Comparison of ENCODE assay signal across 20 cellular contexts in the genomic region with DNA sequence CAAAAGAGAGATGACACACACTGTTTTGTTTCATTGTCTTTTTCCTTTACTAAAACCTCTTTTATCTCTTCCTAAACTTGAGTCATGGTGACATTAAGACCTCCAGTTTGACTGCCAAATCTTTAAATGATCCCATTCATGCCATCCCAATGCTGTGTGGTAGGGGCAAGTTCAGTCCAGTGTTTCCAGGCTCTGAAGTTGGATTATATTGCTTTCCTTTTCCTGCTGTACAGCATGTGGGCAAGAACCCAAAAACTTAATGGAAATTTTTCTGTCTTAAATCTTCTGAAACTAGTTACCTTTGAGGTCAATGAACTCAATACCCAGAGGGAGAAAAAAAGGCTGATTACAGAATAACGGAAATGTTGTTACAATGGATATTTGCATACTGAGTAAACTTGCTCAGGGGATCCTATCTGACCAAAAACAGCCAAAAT.
DNase-seq lines count a peak whose midpoint lies in the region; ATAC-seq, FAIRE-seq and TF ChIP-seq lines count a peak whose summit lies in the region.
"Had no signal": no experiment of that assay in that cellular context is flagged by ENCODE, and none has a peak within 500 bp of the region (broad histone marks: within the 10 kb centered on the region; RNA-seq: fewer than 3 reads in every experiment).

No MANE protein-coding gene starts in this region.

- no peak for DNase-seq in heart left ventricle
- no peak for DNase-seq in Right ventricle myocardium inferior (ENCODE audit: missing footprints)
- DNase-seq in astrocyte (ENCODE audit: low read depth) = peak; percentile 39
- peak; percentile 63 to 81 for DNase-seq in foreskin keratinocyte
- DNase-seq in vagina (ENCODE audit: extremely low spot score in 2 of 2) = no peak
- DNase-seq in GM03348 (ENCODE audit: low spot score) = no peak
- DNase-seq in HFFc6 = no peak
- DNase-seq in H54 (ENCODE audit: insufficient read length, low spot score) = no peak
- DNase-seq: activated T-cell treated with anti-CD3 and anti-CD28 coated beads for 4 hours; aorta; C1 segment of cervical spinal cord; colonic mucosa; DMS 273 treated with DMSO at 0.1 percent for 48 hours; NCI-H2029; NCI-H446 treated with DMSO at 0.1 percent for 48 hours; ovary; stimulated activated CD4-positive, alpha-beta T cell treated with anti-CD3 and anti-CD28 coated beads, Interleukin-4, amount 100 ng/mL, for 1 hour had no signal

- H3K79me2 ChIP-seq in astrocyte (ENCODE audit: insufficient read depth, low read length) = no peaks in the 10 kb centered on the region

- H2AFZ ChIP-seq in astrocyte (ENCODE audit: low read depth, low read length) = no peak overlapping the region

- H3K36me3 Mint-ChIP-seq in astrocyte (ENCODE audit: low read depth, unreplicated experiment) = no peaks in the 10 kb centered on the region
- no peaks in the 10 kb centered on the region for H3K36me3 Mint-ChIP-seq in HFFc6 (ENCODE audit: low read depth)

- WGBS in heart left ventricle, 4 donors = 23 to 49% (median 39%) methylated on average over 1 of the region's 1 CpG

- H4K20me1 ChIP-seq in astrocyte (ENCODE audit: insufficient read depth, low read length) = no peaks in the 10 kb centered on the region

- H3K4me3 ChIP-seq in heart left ventricle = no peak overlapping the region
- H3K4me3 ChIP-seq in astrocyte (ENCODE audit: insufficient read depth, low read depth, low read length) = no peak overlapping the region
- H3K4me3 ChIP-seq in vagina = no peak overlapping the region
- H3K4me3 ChIP-seq: colonic mucosa, ovary, skin epidermis had no signal

- TF ChIP-seq CTCF in heart left ventricle (IDR thresholded peaks at IDR 0.05) (no peak), astrocyte (IDR thresholded peaks at IDR 0.05; ENCODE audit: insufficient read depth, low read depth, low read length) (no peak), foreskin keratinocyte (conservative IDR thresholded peaks at IDR 0.05) (no peak), vagina (IDR thresholded peaks at IDR 0.05) (no peak), HFFc6 (IDR thresholded peaks at IDR 0.05) (no peak)

- no peaks in the 10 kb centered on the region for H3K27me3 Mint-ChIP-seq in astrocyte (ENCODE audit: low read depth, unreplicated experiment)
- H3K27me3 Mint-ChIP-seq in HFFc6 (ENCODE audit: insufficient read depth) = no peaks in the 10 kb centered on the region; the same call in 1 of the 2 replicates

- ATAC-seq in heart left ventricle = peak; percentile 26 to 68 (median 41)
- ATAC-seq in Right ventricle myocardium inferior = no peak
- ATAC-seq in foreskin keratinocyte = peak; percentile 57

- no peak overlapping the region for H3K27ac Mint-ChIP-seq in astrocyte (ENCODE audit: unreplicated experiment)
- no peak overlapping the region for H3K27ac Mint-ChIP-seq in HFFc6

- peak overlapping the region in 3 of 12 donors; percentile 19 to 39 (median 22) for H3K27ac ChIP-seq in heart left ventricle
- no peak overlapping the region for H3K27ac ChIP-seq in astrocyte (ENCODE audit: low read depth, low read length)
- H3K27ac ChIP-seq in foreskin keratinocyte = peak overlapping the region; percentile 49
- H3K27ac ChIP-seq in vagina = peak overlapping the region; percentile 19
- H3K27ac ChIP-seq: colonic mucosa, HL-60, ovary, skin epidermis had no signal

- TF ChIP-seq POLR2A in heart left ventricle (IDR thresholded peaks at IDR 0.05) (no peak), vagina (IDR thresholded peaks at IDR 0.05) (no peak), H54 (IDR thresholded peaks at IDR 0.05; ENCODE audit: low read depth, low read length) (no peak)

- H3K4me3 Mint-ChIP-seq in astrocyte (ENCODE audit: unreplicated experiment) = no peak overlapping the region
- H3K4me3 Mint-ChIP-seq in HFFc6 = no peak overlapping the region

- H3K9me3 ChIP-seq in heart left ventricle (peaks cover 0 to 6% (median 0%) of the 10 kb centered on the region in 12 donors), astrocyte (ENCODE audit: insufficient read depth, low read depth, low read length) (no peaks in the 10 kb centered on the region), vagina (no peaks in the 10 kb centered on the region)
- H3K9me3 ChIP-seq: colonic mucosa, ovary had no signal

- H3K9ac ChIP-seq in astrocyte (ENCODE audit: low read length) = no peak overlapping the region

- intact Hi-C loops in heart left ventricle (cut with DNase I) (no loop called here), Right ventricle myocardium inferior (cut with DNase I) (no loop called here), vagina (cut with DNase I) (no loop called here)

- H3K36me3 ChIP-seq in heart left ventricle = no peaks in the 10 kb centered on the region
- no peaks in the 10 kb centered on the region for H3K36me3 ChIP-seq in astrocyte (ENCODE audit: insufficient read depth, low read length)
- no peaks in the 10 kb centered on the region for H3K36me3 ChIP-seq in vagina
- H3K36me3 ChIP-seq: colonic mucosa, ovary had no signal

- H3K27me3 ChIP-seq in heart left ventricle (no peaks in the 10 kb centered on the region), astrocyte (ENCODE audit: insufficient read depth, low read length) (no peaks in the 10 kb centered on the region), foreskin keratinocyte (no peaks in the 10 kb centered on the region), vagina (no peaks in the 10 kb centered on the region)
- H3K27me3 ChIP-seq: colonic mucosa, ovary had no signal

- FAIRE-seq in astrocyte (lab: Jason Lieb, UNC) = no peak
- FAIRE-seq in H54 (lab: Jason Lieb, UNC) = no peak
- FAIRE-seq: H1 had no signal

- H3K9me3 Mint-ChIP-seq in astrocyte (ENCODE audit: unreplicated experiment) (no peaks in the 10 kb centered on the region), HFFc6 (no peaks in the 10 kb centered on the region)

- H3K4me1 ChIP-seq in heart left ventricle (peaks cover 0 to 62% (median 16%) of the 10 kb centered on the region in 12 donors), astrocyte (ENCODE audit: insufficient read depth, low read length) (peaks cover 3% of the 10 kb centered on the region), foreskin keratinocyte (peaks cover 33% of the 10 kb centered on the region), vagina (peaks cover 25% of the 10 kb centered on the region)
- H3K4me1 ChIP-seq: colonic mucosa had no signal

- peaks cover 17% of the 10 kb centered on the region for H3K4me1 Mint-ChIP-seq in astrocyte (ENCODE audit: low read depth, unreplicated experiment)
- no peaks in the 10 kb centered on the region for H3K4me1 Mint-ChIP-seq in HFFc6 (ENCODE audit: low read depth)

- H3K4me2 ChIP-seq in astrocyte (ENCODE audit: low read length) = no peak overlapping the region

Comparison
In these comparisons a context has a peak if more than half of its experiments do, and no peak if none do; other contexts are left out.
1. DNase-seq: peak in astrocyte (single experiment) and foreskin keratinocyte (2 of 2); none in heart left ventricle (0 of 5), Right ventricle myocardium inferior (single experiment), vagina (0 of 2), GM03348 (single experiment), HFFc6 (single experiment) and H54 (single experiment).